ENCODE assay signal across 19 cellular contexts in the genomic region with DNA sequence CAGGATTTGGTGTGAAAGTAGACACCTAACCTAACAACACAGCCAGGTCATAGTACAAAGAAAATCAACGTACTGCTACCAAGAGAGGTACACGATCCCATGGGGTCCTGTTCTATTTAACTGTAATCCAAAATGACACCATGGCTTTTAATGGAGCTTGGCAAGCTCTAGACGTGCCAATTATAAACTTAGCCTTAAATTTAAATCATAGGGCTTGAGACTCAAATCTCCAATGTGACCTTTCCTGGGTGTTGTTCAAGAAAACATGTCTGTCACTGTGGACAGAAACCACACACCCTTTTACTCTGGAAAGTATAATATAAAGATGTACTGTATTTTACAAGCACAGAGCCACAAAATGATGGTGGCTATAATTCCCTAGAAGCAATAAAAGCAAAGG.
"Had no signal": no experiment of that assay in that cellular context is flagged by ENCODE, and none has a peak within 500 bp of the region (broad histone marks: within the 10 kb centered on the region; RNA-seq: fewer than 3 reads in every experiment).

No MANE protein-coding gene starts in this region.

- H3K4me1 ChIP-seq: suprapubic skin, thyroid gland, upper lobe of left lung, uterus had no signal

- FAIRE-seq: endothelial cell of umbilical vein had no signal

- H3K4me3 ChIP-seq: coronary artery, suprapubic skin, thyroid gland, upper lobe of left lung, uterus had no signal

- H3K36me3 ChIP-seq: neutrophil, suprapubic skin, thyroid gland, upper lobe of left lung, uterus had no signal

- H3K36me3 Mint-ChIP-seq: naive thymus-derived CD8-positive, alpha-beta T cell; stimulated activated effector memory CD8-positive, alpha-beta T cell treated with anti-CD3 and anti-CD28 coated beads, Interleukin-12 subunit alpha, Interleukin-12 subunit beta, amount 100 ng/mL, for 72 hours had no signal

- H3K27ac ChIP-seq: coronary artery, neutrophil, suprapubic skin, thyroid gland, upper lobe of left lung, uterus had no signal

- H3K4me1 Mint-ChIP-seq: endodermal cell; stimulated activated effector memory CD8-positive, alpha-beta T cell treated with anti-CD3 and anti-CD28 coated beads, Interleukin-12 subunit alpha, Interleukin-12 subunit beta, amount 100 ng/mL, for 72 hours had no signal

- ATAC-seq: naive thymus-derived CD8-positive, alpha-beta T cell; right cardiac atrium; stimulated activated effector memory CD8-positive, alpha-beta T cell treated with anti-CD3 and anti-CD28 coated beads, Interleukin-12 subunit alpha, Interleukin-12 subunit beta, amount 100 ng/mL, for 72 hours; stimulated activated naive CD8-positive, alpha-beta T cell treated with anti-CD3 and anti-CD28 coated beads, Interleukin-15, Interleukin-2, amounts not matched to agents 100 U/mL and 50 U/mL, for 24 hours had no signal

- DNase-seq: effector CD4-positive, alpha-beta T cell; endodermal cell; erythroblast; foreskin melanocyte; islet precursor cell; mammary epithelial cell; naive thymus-derived CD8-positive, alpha-beta T cell; right cardiac atrium; stimulated activated CD4-positive, alpha-beta T cell treated with anti-CD3 and anti-CD28 coated beads, Interleukin-4, amount 100 ng/mL, for 1 hour; stimulated activated CD8-positive, alpha-beta memory T cell treated with anti-CD3 and anti-CD28 coated beads, Interleukin-4, amount 100 ng/mL, for 48 hours; stimulated activated naive CD8-positive, alpha-beta T cell treated with anti-CD3 and anti-CD28 coated beads, Interleukin-15, Interleukin-2, amounts not matched to agents 100 U/mL and 50 U/mL, for 24 hours; thyroid gland; upper lobe of left lung; uterus had no signal

- H3K9me3 ChIP-seq: neutrophil, suprapubic skin, thyroid gland, upper lobe of left lung, uterus had no signal

- H3K27me3 ChIP-seq: neutrophil, suprapubic skin, thyroid gland, upper lobe of left lung, uterus had no signal

- H3K27ac Mint-ChIP-seq: endodermal cell; naive thymus-derived CD8-positive, alpha-beta T cell; stimulated activated effector memory CD8-positive, alpha-beta T cell treated with anti-CD3 and anti-CD28 coated beads, Interleukin-12 subunit alpha, Interleukin-12 subunit beta, amount 100 ng/mL, for 72 hours had no signal

- H3K9me3 Mint-ChIP-seq: endodermal cell; stimulated activated effector memory CD8-positive, alpha-beta T cell treated with anti-CD3 and anti-CD28 coated beads, Interleukin-12 subunit alpha, Interleukin-12 subunit beta, amount 100 ng/mL, for 72 hours had no signal

- H3K4me3 Mint-ChIP-seq: endodermal cell; naive thymus-derived CD8-positive, alpha-beta T cell; stimulated activated effector memory CD8-positive, alpha-beta T cell treated with anti-CD3 and anti-CD28 coated beads, Interleukin-12 subunit alpha, Interleukin-12 subunit beta, amount 100 ng/mL, for 72 hours had no signal
